ENCODE assay signal across 24 cellular contexts in genomic region chr3:31955581-31955980, GRCh38. TPM values are rescaled to one million over a fixed set of nuclear protein-coding genes. Genes with fewer than 3 reads are reported as not detected.
DNase-seq lines count a peak whose midpoint lies in the region; ATAC-seq and TF ChIP-seq lines count a peak whose summit lies in the region.
"Had no signal": no experiment of that assay in that cellular context is flagged by ENCODE, and none has a peak within 500 bp of the region (broad histone marks: within the 10 kb centered on the region; RNA-seq: fewer than 3 reads in every experiment).

No MANE protein-coding gene starts in this region.

- peaks cover 18% of the 10 kb centered on the region for H3K36me3 Mint-ChIP-seq in MCF 10A (ENCODE audit: insufficient read depth, unreplicated experiment)
- peaks cover 2% of the 10 kb centered on the region for H3K36me3 Mint-ChIP-seq in Caco-2 (ENCODE audit: insufficient read depth, unreplicated experiment)
- H3K36me3 Mint-ChIP-seq: CD4-positive, alpha-beta memory T cell had no signal

- no peak overlapping the region for H3K9ac ChIP-seq in OCI-LY1 (ENCODE audit: low read length)
- H3K9ac ChIP-seq: BLaER1 treated with 17β-estradiol and CSF1 and Interleukin-3, amounts not matched to agents 10 nM and 100 nM had no signal

- H3K9me3 ChIP-seq in breast epithelium (peaks cover 8% of the 10 kb centered on the region in 2 donors), OCI-LY1 (ENCODE audit: low read length) (peaks cover 9% of the 10 kb centered on the region), esophagus muscularis mucosa (peaks cover 0 to 10% (median 10%) of the 10 kb centered on the region in 4 donors), Caco-2 (peaks cover 15% of the 10 kb centered on the region)

- BruUV-seq in MCF 10A (replicated peaks; lab: Mats Ljungman, UMichigan) (no TSS peak), Caco-2 (replicated peaks; lab: Mats Ljungman, UMichigan) (no TSS peak)

- no peak for TF ChIP-seq POLR2A in breast epithelium (IDR thresholded peaks at IDR 0.05)
- no peak for TF ChIP-seq POLR2A in esophagus muscularis mucosa (IDR thresholded peaks at IDR 0.05; ENCODE audit: low read depth)

- H3K36me3 ChIP-seq in breast epithelium (no peaks in the 10 kb centered on the region), OCI-LY1 (ENCODE audit: insufficient read depth, low read length) (peaks cover 25% of the 10 kb centered on the region), esophagus muscularis mucosa (no peaks in the 10 kb centered on the region), Caco-2 (ENCODE audit: control insufficient read depth, insufficient read depth, low read length) (no peaks in the 10 kb centered on the region)

- TF ChIP-seq CTCF in MCF 10A (IDR thresholded peaks at IDR 0.05; ENCODE audit: unreplicated experiment) (no peak), breast epithelium (IDR thresholded peaks at IDR 0.05) (no peak), OCI-LY1 (IDR thresholded peaks at IDR 0.05; ENCODE audit: low read length) (no peak), esophagus muscularis mucosa (IDR thresholded peaks at IDR 0.05) (no peak), Caco-2 (IDR thresholded peaks at IDR 0.05; ENCODE audit: insufficient read depth in 1 of 2, low read depth in 1 of 2, low read length in 1 of 2, severe bottlenecking in 1 of 2, unreplicated experiment in 1 of 2) (no peak)

- H3K4me1 ChIP-seq in breast epithelium (peaks cover 6 to 9% of the 10 kb centered on the region in 2 donors), OCI-LY1 (ENCODE audit: insufficient read depth, low read length, severe bottlenecking) (peaks cover 85% of the 10 kb centered on the region), esophagus muscularis mucosa (peaks cover 11 to 34% (median 22%) of the 10 kb centered on the region in 4 donors), Caco-2 (peaks cover 26% of the 10 kb centered on the region)

- no peak for ATAC-seq in HG02588 (IDR thresholded peaks at IDR 0.05; ENCODE audit: unreplicated experiment)

- H3K4me1 Mint-ChIP-seq in MCF 10A (ENCODE audit: insufficient read depth, unreplicated experiment) (peaks cover 21% of the 10 kb centered on the region), Caco-2 (ENCODE audit: low read depth, unreplicated experiment) (peaks cover 14% of the 10 kb centered on the region)

- H3K4me2 ChIP-seq in OCI-LY1 (ENCODE audit: low read length): no peak overlapping the region
- H3K4me2 ChIP-seq: BLaER1 treated with 17β-estradiol and CSF1 and Interleukin-3, amounts not matched to agents 10 nM and 100 nM had no signal

- TF ChIP-seq EP300 in esophagus muscularis mucosa (IDR thresholded peaks at IDR 0.05): no peak

- no peaks in the 10 kb centered on the region for H4K20me1 ChIP-seq in OCI-LY1 (ENCODE audit: insufficient read depth, low read length)
- H4K20me1 ChIP-seq: BLaER1 treated with 17β-estradiol and CSF1 and Interleukin-3, amounts not matched to agents 10 nM and 100 nM had no signal

- H3K9me2 ChIP-seq in OCI-LY1 (ENCODE audit: low read depth, low read length): no peaks in the 10 kb centered on the region

- H3K4me3 Mint-ChIP-seq in MCF 10A (ENCODE audit: unreplicated experiment) (no peak overlapping the region), Caco-2 (ENCODE audit: unreplicated experiment) (no peak overlapping the region)
- H3K4me3 Mint-ChIP-seq: CD4-positive, alpha-beta memory T cell had no signal

- H2AFZ ChIP-seq in OCI-LY1 (ENCODE audit: low read length): no peak overlapping the region

- H3K79me2 ChIP-seq in OCI-LY1 (ENCODE audit: insufficient read depth, low read length): peaks cover 50% of the 10 kb centered on the region

- CTCF ChIA-PET in MCF 10A (lab: Yijun Ruan, JAX): interaction anchor here (0.6 kb wide), 1 partner anchor 189 kb away, joined by 3 read pairs; no protein-coding TSS in a partner anchor
- CTCF ChIA-PET in Caco-2 (lab: Charles Lee): no interaction called here

- intact Hi-C loops in MCF 10A (cut with micrococcal nuclease): no loop called here
- intact Hi-C loops in breast epithelium (cut with DNase I; ENCODE audit: low total_unique reads): no loop called here
- intact Hi-C loops in esophagus muscularis mucosa (cut with DNase I): no loop called here
- intact Hi-C loops in Caco-2 (cut with micrococcal nuclease; ENCODE audit: unreplicated experiment): no loop called here

- no peak overlapping the region for H3K4me3 ChIP-seq in breast epithelium
- H3K4me3 ChIP-seq in OCI-LY1 (ENCODE audit: low read depth, low read length, poor library complexity, severe bottlenecking): no peak overlapping the region
- H3K4me3 ChIP-seq in esophagus muscularis mucosa: no peak overlapping the region
- H3K4me3 ChIP-seq in Caco-2 (ENCODE audit: low read depth, low read length): no peak overlapping the region
- H3K4me3 ChIP-seq: BLaER1 treated with 17β-estradiol and CSF1 and Interleukin-3, amounts not matched to agents 10 nM and 100 nM had no signal

- H3K27me3 Mint-ChIP-seq in MCF 10A (ENCODE audit: insufficient read depth, unreplicated experiment) (no peaks in the 10 kb centered on the region), Caco-2 (ENCODE audit: insufficient read depth, unreplicated experiment) (no peaks in the 10 kb centered on the region)

- H3K27me3 ChIP-seq in breast epithelium (no peaks in the 10 kb centered on the region), OCI-LY1 (ENCODE audit: insufficient read depth, low read length) (no peaks in the 10 kb centered on the region), esophagus muscularis mucosa (no peaks in the 10 kb centered on the region), Caco-2 (replicated peaks; ENCODE audit: control insufficient read depth, insufficient read depth, low read length) (no peaks in the 10 kb centered on the region)
- H3K27me3 ChIP-seq: BLaER1 treated with 17β-estradiol and CSF1 and Interleukin-3, amounts not matched to agents 10 nM and 100 nM had no signal

- DNase-seq in MCF 10A (ENCODE audit: unreplicated experiment): no peak
- DNase-seq in breast epithelium (ENCODE audit: low spot score in 2 of 2): no peak
- DNase-seq in esophagus muscularis mucosa (ENCODE audit: extremely low spot score): peak; percentile 17
- DNase-seq in T-helper 9 cell: no peak
- no peak for DNase-seq in NCI-H128 (lab: John Stamatoyannopoulos, UW; ENCODE audit: unreplicated experiment)
- no peak for DNase-seq in Caco-2
- DNase-seq: CD4-positive, alpha-beta memory T cell; COR-L47; DMS79 treated with DMSO at 0.1 percent for 48 hours; HCEC 1CT; Kasumi-1; NCI-H1092; NCI-H1436 treated with DMSO at 0.1 percent for 48 hours; NCI-H187 treated with DMSO at 0.1 percent for 48 hours; NCI-H446 treated with DMSO at 0.1 percent for 48 hours; NCI-H526; NCI-H82; NK-92 treated with Interleukin-12 subunit alpha and Interleukin-12 subunit beta, amount 100 ng/mL, for 24 hours; Right ventricle myocardium superior; T-helper 1 cell had no signal

- H3K27ac ChIP-seq in breast epithelium (no peak overlapping the region), OCI-LY1 (ENCODE audit: low read depth, low read length, poor library complexity, severe bottlenecking) (peak overlapping the region; percentile 98), esophagus muscularis mucosa (replicated peaks in 1 of 4) (no peak overlapping the region)
- H3K27ac ChIP-seq: BLaER1 treated with 17β-estradiol and CSF1 and Interleukin-3, amounts not matched to agents 10 nM and 100 nM; HL-60 had no signal

- H3K27ac Mint-ChIP-seq in MCF 10A (ENCODE audit: low read depth, unreplicated experiment) (peak overlapping the region; percentile 71), Caco-2 (ENCODE audit: unreplicated experiment) (no peak overlapping the region)
- H3K27ac Mint-ChIP-seq: CD4-positive, alpha-beta memory T cell had no signal

- POLR2A ChIA-PET in MCF 10A (lab: Yijun Ruan, JAX): interaction anchor here (1.7 kb wide), 1 partner anchor 11 kb away, joined by 6 read pairs; no protein-coding TSS in a partner anchor
- POLR2A ChIA-PET in Caco-2 (lab: Charles Lee): no interaction called here

- H3F3A ChIP-seq in OCI-LY1 (ENCODE audit: insufficient read depth, low read length): peaks cover 25% of the 10 kb centered on the region

- peaks cover 21% of the 10 kb centered on the region for H3K9me3 Mint-ChIP-seq in MCF 10A (ENCODE audit: unreplicated experiment)
- H3K9me3 Mint-ChIP-seq in Caco-2 (ENCODE audit: unreplicated experiment): peaks cover 9% of the 10 kb centered on the region

RNA-seq across cellular contexts. Expression of gene OSBPL10, which starts 25.5 kb away (rescaled TPM):
- total RNA-seq in MCF 10A (2022): 128 and 172 TPM in 2 replicates
- 10 to 100 TPM; 17.6 to 47.4 (median 26.5) TPM for total RNA-seq in breast epithelium
- total RNA-seq in esophagus muscularis mucosa: 10 to 100 TPM in 1 of 4 donors, 1 to 10 TPM in 3; 6.3 to 12.2 (median 7.6) TPM
- 71.2 and 79.5 TPM in 2 replicates for total RNA-seq in Caco-2 (2022)
- total RNA-seq: CD4-positive, alpha-beta memory T cell had no signal

RNA-seq across cellular contexts. Expression of gene ZNF860, which starts 26.0 kb away (rescaled TPM):
- total RNA-seq in MCF 10A (2022) (11.7 and 12.5 TPM in 2 replicates), breast epithelium (1 to 10 TPM in 2 of 3 donors, under 1 TPM in 1; 0.80 to 4.2 (median 3.3) TPM), esophagus muscularis mucosa (under 1 TPM; under 0.01 to 0.66 (median 0.28) TPM), Caco-2 (2022) (4.7 and 5.9 TPM in 2 replicates)
- total RNA-seq: CD4-positive, alpha-beta memory T cell had no signal
